8 cellular contexts compared by ENCODE assay signal in the genomic region with DNA sequence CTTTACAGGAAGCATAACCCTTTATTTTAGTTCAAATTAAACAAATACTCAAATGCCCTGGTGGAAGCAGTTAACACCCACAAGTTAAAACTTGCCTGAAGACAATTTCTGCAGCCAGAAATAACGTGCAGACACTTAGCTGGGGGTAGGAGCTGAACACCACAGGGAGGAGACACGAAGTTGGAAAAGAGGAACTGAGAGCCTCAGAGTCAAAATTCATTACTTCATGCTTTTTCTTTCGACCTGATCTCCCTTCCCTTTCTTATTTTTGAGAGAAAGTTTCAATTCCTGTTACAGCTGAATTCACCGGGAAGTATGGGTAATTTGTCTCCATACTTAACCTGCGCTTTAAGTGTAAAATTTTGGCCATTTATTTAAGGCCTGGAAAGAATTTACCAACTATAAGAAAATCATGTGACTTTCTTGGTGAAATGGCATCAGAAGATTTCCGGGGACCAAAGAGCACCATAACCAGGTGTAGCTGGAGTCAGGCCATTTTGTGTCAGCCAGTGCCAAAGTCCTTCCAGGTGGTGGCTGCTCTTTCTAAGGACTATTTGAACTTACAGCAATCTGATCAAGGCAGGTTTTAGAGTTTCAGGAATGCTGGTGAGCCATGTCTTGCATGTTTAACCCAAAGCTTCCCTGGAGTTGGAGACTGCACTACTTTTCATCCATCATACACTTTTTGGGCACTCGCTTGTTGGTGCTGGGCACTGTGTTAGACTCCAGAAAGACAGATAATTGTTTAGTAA. TPM values are rescaled to one million over a fixed set of nuclear protein-coding genes. Genes with fewer than 3 reads are reported as not detected.
A peak's percentile ranks its signal among the peaks of the same experiment; 100 is the strongest.
DNase-seq lines count a peak whose midpoint lies in the region; ATAC-seq lines count a peak whose summit lies in the region.

No MANE protein-coding gene starts in this region.

- WGBS in right cardiac atrium, result 62% methylated on average over 7 of the region's 7 CpGs

- H3K27me3 ChIP-seq in right cardiac atrium (ENCODE audit: control insufficient read depth, insufficient read depth), result no peaks in the 10 kb centered on the region

- H3K4me1 ChIP-seq in right cardiac atrium (ENCODE audit: control insufficient read depth, insufficient read depth, low read length), result peaks cover 4% of the 10 kb centered on the region

- intact Hi-C loops in right cardiac atrium (cut with DNase I), result loop anchor here in 3 of 4 donors (2.0 to 10.0 kb wide), 4 partner anchors 165 to 247 kb away; a partner anchor contains a TSS

- ATAC-seq in GM18517 (IDR thresholded peaks at IDR 0.05; ENCODE audit: unreplicated experiment) (peak; percentile 74), HG02588 (IDR thresholded peaks at IDR 0.05; ENCODE audit: unreplicated experiment) (peak; percentile 71), right cardiac atrium (peak; percentile 38 to 42)

- DNase-seq in NCI-H1105 (lab: John Stamatoyannopoulos, UW), result peak; percentile 14
- DNase-seq in right cardiac atrium, result no peak
- DNase-seq in NCI-H2029 treated with DMSO at 0.1 percent for 48 hours (lab: John Stamatoyannopoulos, UW), result no peak
- DNase-seq in activated CD4-positive, CD25-positive, alpha-beta regulatory T cell treated with anti-CD3 and anti-CD28 coated beads, Interleukin-2, amount 50 U/mL, for 72 hours, result no peak
- DNase-seq in A172 (ENCODE audit: low spot score), result no peak
- DNase-seq in NCI-H510A (lab: John Stamatoyannopoulos, UW), result no peak

- no peaks in the 10 kb centered on the region for H3K9me3 ChIP-seq in right cardiac atrium (ENCODE audit: control insufficient read depth, low read length)

- no peak overlapping the region for H3K4me3 ChIP-seq in right cardiac atrium (ENCODE audit: low read length)

- H3K27ac ChIP-seq in right cardiac atrium (ENCODE audit: low read length), result no peak overlapping the region

RNA-seq across cellular contexts. Expression of a gene that starts 46.5 kb away (rescaled TPM):
- total RNA-seq in right cardiac atrium, result 10 to 100 TPM in 3 of 4 donors, 1 to 10 TPM in 1; 9.0 to 17.3 (median 17.0) TPM
- polyA plus RNA-seq in right cardiac atrium, result 13.9 TPM
- total RNA-seq in A172 (2014; rRNA removed; shearing (Covaris generic)), result 1.4 and 7.7 TPM in 2 replicates
